ENCODE assay signal across 1 cellular context in the genomic region with DNA sequence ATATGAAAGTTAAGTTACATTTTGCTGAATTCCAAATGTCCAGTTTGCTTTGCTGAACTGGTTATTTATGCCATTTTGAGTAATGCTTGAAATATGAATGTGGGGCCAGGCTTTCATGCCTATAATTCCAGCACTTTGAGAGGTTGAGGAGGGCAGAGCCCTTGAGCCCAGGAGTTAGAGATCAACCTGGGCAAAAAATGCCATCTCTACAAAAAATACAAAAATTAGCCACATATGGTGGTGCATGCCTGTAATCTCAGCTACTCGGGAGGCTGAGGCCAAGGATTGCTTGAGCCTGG.
A peak's percentile ranks its signal among the peaks of the same experiment; 100 is the strongest.
TF ChIP-seq lines count a peak whose summit lies in the region.

No MANE protein-coding gene starts in this region.

TF ChIP-seq in SK-N-SH, 30 proteins besides CTCF, POLR2A, EP300 and RAD21 (continued from another document):
- TF ChIP-seq, protein P1, sequence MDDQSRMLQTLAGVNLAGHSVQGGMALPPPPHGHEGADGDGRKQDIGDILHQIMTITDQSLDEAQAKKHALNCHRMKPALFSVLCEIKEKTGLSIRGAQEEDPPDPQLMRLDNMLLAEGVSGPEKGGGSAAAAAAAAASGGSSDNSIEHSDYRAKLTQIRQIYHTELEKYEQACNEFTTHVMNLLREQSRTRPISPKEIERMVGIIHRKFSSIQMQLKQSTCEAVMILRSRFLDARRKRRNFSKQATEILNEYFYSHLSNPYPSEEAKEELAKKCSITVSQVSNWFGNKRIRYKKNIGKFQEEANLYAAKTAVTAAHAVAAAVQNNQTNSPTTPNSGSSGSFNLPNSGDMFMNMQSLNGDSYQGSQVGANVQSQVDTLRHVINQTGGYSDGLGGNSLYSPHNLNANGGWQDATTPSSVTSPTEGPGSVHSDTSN (IDR thresholded peaks at IDR 0.05), result peak; percentile 32; the same call in 1 of the 2 replicates
- no peak for TF ChIP-seq FOXM1 (IDR thresholded peaks at IDR 0.05; ENCODE audit: low read depth)
